In the genomic region with DNA sequence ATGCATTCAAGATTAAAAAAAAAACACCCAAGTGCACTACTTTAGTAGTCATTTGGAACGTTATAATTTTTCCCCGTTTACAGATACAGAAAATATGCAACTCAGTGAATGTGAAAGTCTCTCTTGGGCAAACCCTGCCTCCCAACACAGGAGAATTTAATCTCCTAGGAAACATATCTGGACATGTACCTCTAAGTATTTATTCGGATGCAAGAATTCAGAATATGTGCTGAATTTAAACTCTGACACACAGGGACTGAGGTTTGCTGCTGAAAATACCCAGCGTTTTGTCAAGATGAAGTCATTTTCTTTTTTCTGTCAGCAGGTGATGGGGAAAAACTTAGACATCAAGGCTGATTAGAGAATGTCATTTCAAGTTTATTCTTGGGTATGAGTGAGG, we compare ENCODE assay signal across 1 cellular context.
TF ChIP-seq lines count a peak whose summit lies in the region.

No MANE protein-coding gene starts in this region.

TF ChIP-seq in IMR-90, 13 proteins besides CTCF, POLR2A, EP300 and RAD21:
- no peak for TF ChIP-seq SMC3 (IDR thresholded peaks at IDR 0.05; ENCODE audit: low read depth, low read length)
- no peak for TF ChIP-seq CHD1 (IDR thresholded peaks at IDR 0.05; ENCODE audit: low read depth, low read length)
- TF ChIP-seq NFE2L2 (IDR thresholded peaks at IDR 0.05; ENCODE audit: low read depth, low read length), result no peak
- no peak for TF ChIP-seq MAZ (IDR thresholded peaks at IDR 0.05; ENCODE audit: borderline replicate concordance, low read depth, low read length)
- TF ChIP-seq, protein P1, sequence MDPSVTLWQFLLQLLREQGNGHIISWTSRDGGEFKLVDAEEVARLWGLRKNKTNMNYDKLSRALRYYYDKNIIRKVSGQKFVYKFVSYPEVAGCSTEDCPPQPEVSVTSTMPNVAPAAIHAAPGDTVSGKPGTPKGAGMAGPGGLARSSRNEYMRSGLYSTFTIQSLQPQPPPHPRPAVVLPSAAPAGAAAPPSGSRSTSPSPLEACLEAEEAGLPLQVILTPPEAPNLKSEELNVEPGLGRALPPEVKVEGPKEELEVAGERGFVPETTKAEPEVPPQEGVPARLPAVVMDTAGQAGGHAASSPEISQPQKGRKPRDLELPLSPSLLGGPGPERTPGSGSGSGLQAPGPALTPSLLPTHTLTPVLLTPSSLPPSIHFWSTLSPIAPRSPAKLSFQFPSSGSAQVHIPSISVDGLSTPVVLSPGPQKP (IDR thresholded peaks at IDR 0.05; ENCODE audit: borderline replicate concordance, low read depth, low read length), result no peak
- TF ChIP-seq RCOR1 (IDR thresholded peaks at IDR 0.05; ENCODE audit: insufficient replicate concordance, low read length), result no peak
- TF ChIP-seq MXI1 (IDR thresholded peaks at IDR 0.05; ENCODE audit: borderline replicate concordance, low read depth, low read length), result no peak
- TF ChIP-seq MAFK (IDR thresholded peaks at IDR 0.05; ENCODE audit: low read depth, low read length), result no peak
- no peak for TF ChIP-seq CEBPB (IDR thresholded peaks at IDR 0.05; ENCODE audit: low read depth, low read length)
- TF ChIP-seq, protein P2, sequence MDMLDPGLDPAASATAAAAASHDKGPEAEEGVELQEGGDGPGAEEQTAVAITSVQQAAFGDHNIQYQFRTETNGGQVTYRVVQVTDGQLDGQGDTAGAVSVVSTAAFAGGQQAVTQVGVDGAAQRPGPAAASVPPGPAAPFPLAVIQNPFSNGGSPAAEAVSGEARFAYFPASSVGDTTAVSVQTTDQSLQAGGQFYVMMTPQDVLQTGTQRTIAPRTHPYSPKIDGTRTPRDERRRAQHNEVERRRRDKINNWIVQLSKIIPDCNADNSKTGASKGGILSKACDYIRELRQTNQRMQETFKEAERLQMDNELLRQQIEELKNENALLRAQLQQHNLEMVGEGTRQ (IDR thresholded peaks at IDR 0.05; ENCODE audit: low read depth, low read length), result no peak
- TF ChIP-seq FOS (IDR thresholded peaks at IDR 0.05; ENCODE audit: low read depth, low read length), result no peak
- TF ChIP-seq RFX5 (IDR thresholded peaks at IDR 0.05; ENCODE audit: low read depth, low read length), result no peak
TF ChIP-seq in IMR-90: peak in this region for 0.
